ENCODE assay signal across 1 cellular context in the genomic region with DNA sequence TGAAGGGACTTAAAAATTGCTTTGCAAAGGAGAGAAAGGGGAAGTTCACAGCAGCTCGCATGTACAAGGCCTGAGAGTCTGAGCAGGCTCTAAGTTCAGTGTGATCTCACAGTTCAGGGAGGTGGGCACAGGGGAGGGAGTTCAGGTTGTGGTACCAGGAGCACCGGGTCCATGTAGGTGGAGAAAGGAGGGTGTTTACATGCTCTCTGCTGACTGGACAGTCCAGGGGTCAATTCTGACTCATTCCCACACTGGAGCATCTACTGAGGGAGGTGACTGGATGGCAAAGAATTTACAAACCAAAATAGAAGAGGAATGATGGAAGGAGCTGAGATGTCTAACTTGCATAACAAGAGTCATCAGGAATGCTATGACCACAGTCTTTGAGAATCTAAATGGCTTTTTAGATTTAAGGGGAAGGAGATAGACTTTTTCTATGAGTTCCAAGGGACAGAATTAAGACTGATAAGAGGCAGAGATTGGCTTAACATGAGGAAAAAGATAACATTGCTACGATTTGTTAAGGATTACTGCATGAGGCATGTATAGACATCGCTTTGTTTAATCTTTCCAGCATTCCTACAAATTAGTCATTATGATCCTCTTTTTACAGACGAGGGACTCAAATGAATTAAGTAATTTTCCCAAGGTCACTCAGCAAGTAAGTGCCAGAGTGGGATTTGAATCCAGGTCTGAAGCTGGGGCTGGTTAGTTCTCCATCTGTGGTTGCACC.
A peak's percentile ranks its signal among the peaks of the same experiment; 100 is the strongest.
TF ChIP-seq lines count a peak whose summit lies in the region.

No MANE protein-coding gene starts in this region.

TF ChIP-seq in HepG2, 621 proteins besides CTCF, POLR2A, EP300 and RAD21 (continued from another document and continues in another):
- TF ChIP-seq, protein P1, sequence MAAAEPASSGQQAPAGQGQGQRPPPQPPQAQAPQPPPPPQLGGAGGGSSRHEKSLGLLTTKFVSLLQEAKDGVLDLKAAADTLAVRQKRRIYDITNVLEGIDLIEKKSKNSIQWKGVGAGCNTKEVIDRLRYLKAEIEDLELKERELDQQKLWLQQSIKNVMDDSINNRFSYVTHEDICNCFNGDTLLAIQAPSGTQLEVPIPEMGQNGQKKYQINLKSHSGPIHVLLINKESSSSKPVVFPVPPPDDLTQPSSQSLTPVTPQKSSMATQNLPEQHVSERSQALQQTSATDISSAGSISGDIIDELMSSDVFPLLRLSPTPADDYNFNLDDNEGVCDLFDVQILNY (CRISPR knock-in tag; conservative IDR thresholded peaks at IDR 0.05): no peak
- TF ChIP-seq, protein P2, sequence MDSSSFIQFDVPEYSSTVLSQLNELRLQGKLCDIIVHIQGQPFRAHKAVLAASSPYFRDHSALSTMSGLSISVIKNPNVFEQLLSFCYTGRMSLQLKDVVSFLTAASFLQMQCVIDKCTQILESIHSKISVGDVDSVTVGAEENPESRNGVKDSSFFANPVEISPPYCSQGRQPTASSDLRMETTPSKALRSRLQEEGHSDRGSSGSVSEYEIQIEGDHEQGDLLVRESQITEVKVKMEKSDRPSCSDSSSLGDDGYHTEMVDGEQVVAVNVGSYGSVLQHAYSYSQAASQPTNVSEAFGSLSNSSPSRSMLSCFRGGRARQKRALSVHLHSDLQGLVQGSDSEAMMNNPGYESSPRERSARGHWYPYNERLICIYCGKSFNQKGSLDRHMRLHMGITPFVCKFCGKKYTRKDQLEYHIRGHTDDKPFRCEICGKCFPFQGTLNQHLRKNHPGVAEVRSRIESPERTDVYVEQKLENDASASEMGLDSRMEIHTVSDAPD (CRISPR knock-in tag; IDR thresholded peaks at IDR 0.05): no peak
- no peak for TF ChIP-seq ONECUT2 (CRISPR knock-in tag; IDR thresholded peaks at IDR 0.05)
- TF ChIP-seq, protein P3, sequence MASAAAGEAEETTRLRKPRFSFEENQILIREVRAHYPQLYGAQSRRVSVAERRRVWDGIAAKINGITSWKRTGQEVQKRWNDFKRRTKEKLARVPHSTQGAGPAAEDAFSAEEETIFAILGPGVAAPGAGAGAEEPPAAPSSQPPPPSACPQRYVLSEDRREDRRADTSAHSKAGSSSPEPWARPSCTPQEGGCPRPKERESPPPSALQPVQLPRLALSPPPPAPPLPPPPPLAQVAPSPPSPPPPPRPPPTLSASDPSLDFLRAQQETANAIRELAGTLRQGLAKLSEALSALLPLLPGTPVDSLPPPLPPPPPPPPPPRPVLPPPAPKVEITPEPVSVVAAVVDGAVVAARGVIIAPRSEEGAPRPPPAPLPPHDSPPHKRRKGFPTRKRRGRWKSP (CRISPR knock-in tag; IDR thresholded peaks at IDR 0.05): no peak
- TF ChIP-seq, protein P4, sequence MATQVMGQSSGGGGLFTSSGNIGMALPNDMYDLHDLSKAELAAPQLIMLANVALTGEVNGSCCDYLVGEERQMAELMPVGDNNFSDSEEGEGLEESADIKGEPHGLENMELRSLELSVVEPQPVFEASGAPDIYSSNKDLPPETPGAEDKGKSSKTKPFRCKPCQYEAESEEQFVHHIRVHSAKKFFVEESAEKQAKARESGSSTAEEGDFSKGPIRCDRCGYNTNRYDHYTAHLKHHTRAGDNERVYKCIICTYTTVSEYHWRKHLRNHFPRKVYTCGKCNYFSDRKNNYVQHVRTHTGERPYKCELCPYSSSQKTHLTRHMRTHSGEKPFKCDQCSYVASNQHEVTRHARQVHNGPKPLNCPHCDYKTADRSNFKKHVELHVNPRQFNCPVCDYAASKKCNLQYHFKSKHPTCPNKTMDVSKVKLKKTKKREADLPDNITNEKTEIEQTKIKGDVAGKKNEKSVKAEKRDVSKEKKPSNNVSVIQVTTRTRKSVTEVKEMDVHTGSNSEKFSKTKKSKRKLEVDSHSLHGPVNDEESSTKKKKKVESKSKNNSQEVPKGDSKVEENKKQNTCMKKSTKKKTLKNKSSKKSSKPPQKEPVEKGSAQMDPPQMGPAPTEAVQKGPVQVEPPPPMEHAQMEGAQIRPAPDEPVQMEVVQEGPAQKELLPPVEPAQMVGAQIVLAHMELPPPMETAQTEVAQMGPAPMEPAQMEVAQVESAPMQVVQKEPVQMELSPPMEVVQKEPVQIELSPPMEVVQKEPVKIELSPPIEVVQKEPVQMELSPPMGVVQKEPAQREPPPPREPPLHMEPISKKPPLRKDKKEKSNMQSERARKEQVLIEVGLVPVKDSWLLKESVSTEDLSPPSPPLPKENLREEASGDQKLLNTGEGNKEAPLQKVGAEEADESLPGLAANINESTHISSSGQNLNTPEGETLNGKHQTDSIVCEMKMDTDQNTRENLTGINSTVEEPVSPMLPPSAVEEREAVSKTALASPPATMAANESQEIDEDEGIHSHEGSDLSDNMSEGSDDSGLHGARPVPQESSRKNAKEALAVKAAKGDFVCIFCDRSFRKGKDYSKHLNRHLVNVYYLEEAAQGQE (IDR thresholded peaks at IDR 0.05; ENCODE audit: borderline replicate concordance in 1 of 2, low read depth in 1 of 2, low read length in 2 of 2): no peak; a peak in 1 of 4 replicates
- TF ChIP-seq HOXA5 (CRISPR knock-in tag; IDR thresholded peaks at IDR 0.05): no peak
- TF ChIP-seq ZNF83 (CRISPR knock-in tag; IDR thresholded peaks at IDR 0.05; ENCODE audit: borderline replicate concordance): no peak
- TF ChIP-seq GFI1 (CRISPR knock-in tag; IDR thresholded peaks at IDR 0.05; ENCODE audit: borderline replicate concordance): no peak
- TF ChIP-seq ZNF552 (CRISPR knock-in tag; IDR thresholded peaks at IDR 0.05; ENCODE audit: borderline replicate concordance): no peak
- no peak for TF ChIP-seq ZSCAN20 (CRISPR knock-in tag; IDR thresholded peaks at IDR 0.05; ENCODE audit: borderline replicate concordance)
- TF ChIP-seq ZNF121 (CRISPR knock-in tag; IDR thresholded peaks at IDR 0.05): no peak
- TF ChIP-seq ZNF549 (CRISPR knock-in tag; IDR thresholded peaks at IDR 0.05): no peak
- TF ChIP-seq TCF7 (IDR thresholded peaks at IDR 0.05; ENCODE audit: low read depth): no peak
- no peak for TF ChIP-seq ADNP (CRISPR knock-in tag; IDR thresholded peaks at IDR 0.05)
- TF ChIP-seq, protein P5, sequence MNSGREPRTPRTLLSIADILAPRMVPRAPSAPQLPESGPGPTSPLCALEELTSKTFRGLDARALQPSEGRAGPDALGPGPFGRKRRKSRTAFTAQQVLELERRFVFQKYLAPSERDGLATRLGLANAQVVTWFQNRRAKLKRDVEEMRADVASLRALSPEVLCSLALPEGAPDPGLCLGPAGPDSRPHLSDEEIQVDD (CRISPR knock-in tag; IDR thresholded peaks at IDR 0.05; ENCODE audit: borderline replicate concordance): no peak
- TF ChIP-seq, protein P6, sequence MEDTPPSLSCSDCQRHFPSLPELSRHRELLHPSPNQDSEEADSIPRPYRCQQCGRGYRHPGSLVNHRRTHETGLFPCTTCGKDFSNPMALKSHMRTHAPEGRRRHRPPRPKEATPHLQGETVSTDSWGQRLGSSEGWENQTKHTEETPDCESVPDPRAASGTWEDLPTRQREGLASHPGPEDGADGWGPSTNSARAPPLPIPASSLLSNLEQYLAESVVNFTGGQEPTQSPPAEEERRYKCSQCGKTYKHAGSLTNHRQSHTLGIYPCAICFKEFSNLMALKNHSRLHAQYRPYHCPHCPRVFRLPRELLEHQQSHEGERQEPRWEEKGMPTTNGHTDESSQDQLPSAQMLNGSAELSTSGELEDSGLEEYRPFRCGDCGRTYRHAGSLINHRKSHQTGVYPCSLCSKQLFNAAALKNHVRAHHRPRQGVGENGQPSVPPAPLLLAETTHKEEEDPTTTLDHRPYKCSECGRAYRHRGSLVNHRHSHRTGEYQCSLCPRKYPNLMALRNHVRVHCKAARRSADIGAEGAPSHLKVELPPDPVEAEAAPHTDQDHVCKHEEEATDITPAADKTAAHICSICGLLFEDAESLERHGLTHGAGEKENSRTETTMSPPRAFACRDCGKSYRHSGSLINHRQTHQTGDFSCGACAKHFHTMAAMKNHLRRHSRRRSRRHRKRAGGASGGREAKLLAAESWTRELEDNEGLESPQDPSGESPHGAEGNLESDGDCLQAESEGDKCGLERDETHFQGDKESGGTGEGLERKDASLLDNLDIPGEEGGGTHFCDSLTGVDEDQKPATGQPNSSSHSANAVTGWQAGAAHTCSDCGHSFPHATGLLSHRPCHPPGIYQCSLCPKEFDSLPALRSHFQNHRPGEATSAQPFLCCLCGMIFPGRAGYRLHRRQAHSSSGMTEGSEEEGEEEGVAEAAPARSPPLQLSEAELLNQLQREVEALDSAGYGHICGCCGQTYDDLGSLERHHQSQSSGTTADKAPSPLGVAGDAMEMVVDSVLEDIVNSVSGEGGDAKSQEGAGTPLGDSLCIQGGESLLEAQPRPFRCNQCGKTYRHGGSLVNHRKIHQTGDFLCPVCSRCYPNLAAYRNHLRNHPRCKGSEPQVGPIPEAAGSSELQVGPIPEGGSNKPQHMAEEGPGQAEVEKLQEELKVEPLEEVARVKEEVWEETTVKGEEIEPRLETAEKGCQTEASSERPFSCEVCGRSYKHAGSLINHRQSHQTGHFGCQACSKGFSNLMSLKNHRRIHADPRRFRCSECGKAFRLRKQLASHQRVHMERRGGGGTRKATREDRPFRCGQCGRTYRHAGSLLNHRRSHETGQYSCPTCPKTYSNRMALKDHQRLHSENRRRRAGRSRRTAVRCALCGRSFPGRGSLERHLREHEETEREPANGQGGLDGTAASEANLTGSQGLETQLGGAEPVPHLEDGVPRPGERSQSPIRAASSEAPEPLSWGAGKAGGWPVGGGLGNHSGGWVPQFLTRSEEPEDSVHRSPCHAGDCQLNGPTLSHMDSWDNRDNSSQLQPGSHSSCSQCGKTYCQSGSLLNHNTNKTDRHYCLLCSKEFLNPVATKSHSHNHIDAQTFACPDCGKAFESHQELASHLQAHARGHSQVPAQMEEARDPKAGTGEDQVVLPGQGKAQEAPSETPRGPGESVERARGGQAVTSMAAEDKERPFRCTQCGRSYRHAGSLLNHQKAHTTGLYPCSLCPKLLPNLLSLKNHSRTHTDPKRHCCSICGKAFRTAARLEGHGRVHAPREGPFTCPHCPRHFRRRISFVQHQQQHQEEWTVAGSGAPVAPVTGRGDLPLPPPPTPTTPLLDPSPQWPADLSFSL (CRISPR knock-in tag; IDR thresholded peaks at IDR 0.05): no peak
- TF ChIP-seq CCDC6 (CRISPR knock-in tag; IDR thresholded peaks at IDR 0.05): no peak
- no peak for TF ChIP-seq BRD4 (CRISPR knock-in tag; IDR thresholded peaks at IDR 0.05)
- TF ChIP-seq AGO2 (optimal IDR thresholded peaks at IDR 0.05; ENCODE audit: low read depth, low read length): no peak
- TF ChIP-seq ZNF790 (CRISPR knock-in tag; IDR thresholded peaks at IDR 0.05; ENCODE audit: borderline replicate concordance): no peak
- TF ChIP-seq CHCHD3 (CRISPR knock-in tag; IDR thresholded peaks at IDR 0.05): no peak
- TF ChIP-seq, protein P7, sequence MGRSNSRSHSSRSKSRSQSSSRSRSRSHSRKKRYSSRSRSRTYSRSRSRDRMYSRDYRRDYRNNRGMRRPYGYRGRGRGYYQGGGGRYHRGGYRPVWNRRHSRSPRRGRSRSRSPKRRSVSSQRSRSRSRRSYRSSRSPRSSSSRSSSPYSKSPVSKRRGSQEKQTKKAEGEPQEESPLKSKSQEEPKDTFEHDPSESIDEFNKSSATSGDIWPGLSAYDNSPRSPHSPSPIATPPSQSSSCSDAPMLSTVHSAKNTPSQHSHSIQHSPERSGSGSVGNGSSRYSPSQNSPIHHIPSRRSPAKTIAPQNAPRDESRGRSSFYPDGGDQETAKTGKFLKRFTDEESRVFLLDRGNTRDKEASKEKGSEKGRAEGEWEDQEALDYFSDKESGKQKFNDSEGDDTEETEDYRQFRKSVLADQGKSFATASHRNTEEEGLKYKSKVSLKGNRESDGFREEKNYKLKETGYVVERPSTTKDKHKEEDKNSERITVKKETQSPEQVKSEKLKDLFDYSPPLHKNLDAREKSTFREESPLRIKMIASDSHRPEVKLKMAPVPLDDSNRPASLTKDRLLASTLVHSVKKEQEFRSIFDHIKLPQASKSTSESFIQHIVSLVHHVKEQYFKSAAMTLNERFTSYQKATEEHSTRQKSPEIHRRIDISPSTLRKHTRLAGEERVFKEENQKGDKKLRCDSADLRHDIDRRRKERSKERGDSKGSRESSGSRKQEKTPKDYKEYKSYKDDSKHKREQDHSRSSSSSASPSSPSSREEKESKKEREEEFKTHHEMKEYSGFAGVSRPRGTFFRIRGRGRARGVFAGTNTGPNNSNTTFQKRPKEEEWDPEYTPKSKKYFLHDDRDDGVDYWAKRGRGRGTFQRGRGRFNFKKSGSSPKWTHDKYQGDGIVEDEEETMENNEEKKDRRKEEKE (IDR thresholded peaks at IDR 0.05): no peak
- TF ChIP-seq GABPA (IDR thresholded peaks at IDR 0.05; ENCODE audit: low read depth, low read length): no peak
- no peak; the same call in 1 of the 2 replicates for TF ChIP-seq GABPA (CRISPR knock-in tag; IDR thresholded peaks at IDR 0.05; ENCODE audit: low read depth)
- TF ChIP-seq, protein P8, sequence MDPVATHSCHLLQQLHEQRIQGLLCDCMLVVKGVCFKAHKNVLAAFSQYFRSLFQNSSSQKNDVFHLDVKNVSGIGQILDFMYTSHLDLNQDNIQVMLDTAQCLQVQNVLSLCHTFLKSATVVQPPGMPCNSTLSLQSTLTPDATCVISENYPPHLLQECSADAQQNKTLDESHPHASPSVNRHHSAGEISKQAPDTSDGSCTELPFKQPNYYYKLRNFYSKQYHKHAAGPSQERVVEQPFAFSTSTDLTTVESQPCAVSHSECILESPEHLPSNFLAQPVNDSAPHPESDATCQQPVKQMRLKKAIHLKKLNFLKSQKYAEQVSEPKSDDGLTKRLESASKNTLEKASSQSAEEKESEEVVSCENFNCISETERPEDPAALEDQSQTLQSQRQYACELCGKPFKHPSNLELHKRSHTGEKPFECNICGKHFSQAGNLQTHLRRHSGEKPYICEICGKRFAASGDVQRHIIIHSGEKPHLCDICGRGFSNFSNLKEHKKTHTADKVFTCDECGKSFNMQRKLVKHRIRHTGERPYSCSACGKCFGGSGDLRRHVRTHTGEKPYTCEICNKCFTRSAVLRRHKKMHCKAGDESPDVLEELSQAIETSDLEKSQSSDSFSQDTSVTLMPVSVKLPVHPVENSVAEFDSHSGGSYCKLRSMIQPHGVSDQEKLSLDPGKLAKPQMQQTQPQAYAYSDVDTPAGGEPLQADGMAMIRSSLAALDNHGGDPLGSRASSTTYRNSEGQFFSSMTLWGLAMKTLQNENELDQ (CRISPR knock-in tag; IDR thresholded peaks at IDR 0.05; ENCODE audit: borderline replicate concordance): no peak
- TF ChIP-seq, protein P9, sequence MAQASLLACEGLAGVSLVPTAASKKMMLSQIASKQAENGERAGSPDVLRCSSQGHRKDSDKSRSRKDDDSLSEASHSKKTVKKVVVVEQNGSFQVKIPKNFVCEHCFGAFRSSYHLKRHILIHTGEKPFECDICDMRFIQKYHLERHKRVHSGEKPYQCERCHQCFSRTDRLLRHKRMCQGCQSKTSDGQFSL (CRISPR knock-in tag; IDR thresholded peaks at IDR 0.05): no peak
- no peak for TF ChIP-seq ZNF446 (CRISPR knock-in tag; IDR thresholded peaks at IDR 0.05)
- TF ChIP-seq ZSCAN22 (CRISPR knock-in tag; IDR thresholded peaks at IDR 0.05): no peak
- TF ChIP-seq ZNF530 (CRISPR knock-in tag; IDR thresholded peaks at IDR 0.05; ENCODE audit: low read depth): no peak
- peak; percentile 76 for TF ChIP-seq GATAD2A (CRISPR knock-in tag; IDR thresholded peaks at IDR 0.05)
- no peak for TF ChIP-seq CHD4 (IDR thresholded peaks at IDR 0.05; ENCODE audit: borderline replicate concordance, low read length)
- TF ChIP-seq NCOA2 (CRISPR knock-in tag; IDR thresholded peaks at IDR 0.05): peak; percentile 17; the same call in 1 of the 2 replicates
- TF ChIP-seq FOXK1 (CRISPR knock-in tag; IDR thresholded peaks at IDR 0.05; ENCODE audit: borderline replicate concordance, low read depth): peak; percentile 89; the same call in 1 of the 2 replicates
- TF ChIP-seq GATAD1 (CRISPR knock-in tag; IDR thresholded peaks at IDR 0.05): peak; percentile 57; the same call in 1 of the 2 replicates
- TF ChIP-seq, protein P10, sequence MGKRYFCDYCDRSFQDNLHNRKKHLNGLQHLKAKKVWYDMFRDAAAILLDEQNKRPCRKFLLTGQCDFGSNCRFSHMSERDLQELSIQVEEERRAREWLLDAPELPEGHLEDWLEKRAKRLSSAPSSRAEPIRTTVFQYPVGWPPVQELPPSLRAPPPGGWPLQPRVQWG (CRISPR knock-in tag; IDR thresholded peaks at IDR 0.05; ENCODE audit: borderline replicate concordance, low read depth): no peak
- TF ChIP-seq ZNF678 (CRISPR knock-in tag; IDR thresholded peaks at IDR 0.05): no peak
- no peak for TF ChIP-seq KLF11 (CRISPR knock-in tag; IDR thresholded peaks at IDR 0.05)
- 0 out of 2 replicates have a peak, but pooled peaks have one; percentile 44 for TF ChIP-seq RCOR2 (CRISPR knock-in tag; IDR thresholded peaks at IDR 0.05)
